Comparison of ENCODE assay signal across 2 cellular contexts in genomic region chr6:157906537-157907061, GRCh38.
TF ChIP-seq lines count a peak whose summit lies in the region.

No MANE protein-coding gene starts in this region.

TF ChIP-seq in HepG2, 621 proteins besides CTCF, POLR2A, EP300 and RAD21:
- TF ChIP-seq ZNF44 (CRISPR knock-in tag; IDR thresholded peaks at IDR 0.05), result no peak
- TF ChIP-seq ZNF891 (CRISPR knock-in tag; IDR thresholded peaks at IDR 0.05), result no peak
- no peak for TF ChIP-seq YY1 (IDR thresholded peaks at IDR 0.05; ENCODE audit: insufficient read depth, insufficient replicate concordance, low read depth, low read length)
- TF ChIP-seq ATF5 (CRISPR knock-in tag; IDR thresholded peaks at IDR 0.05; ENCODE audit: low read depth), result no peak
- TF ChIP-seq ZHX2 (IDR thresholded peaks at IDR 0.05; ENCODE audit: low read depth), result no peak
- no peak for TF ChIP-seq ZHX2 (CRISPR knock-in tag; IDR thresholded peaks at IDR 0.05; ENCODE audit: borderline replicate concordance)
- TF ChIP-seq ZNF367 (CRISPR knock-in tag; IDR thresholded peaks at IDR 0.05; ENCODE audit: borderline replicate concordance), result no peak
- no peak for TF ChIP-seq IRF2 (CRISPR knock-in tag; IDR thresholded peaks at IDR 0.05)
- TF ChIP-seq ZNF691 (CRISPR knock-in tag; IDR thresholded peaks at IDR 0.05; ENCODE audit: borderline replicate concordance, low read depth), result no peak
- TF ChIP-seq KAT7 (CRISPR knock-in tag; IDR thresholded peaks at IDR 0.05; ENCODE audit: borderline replicate concordance), result no peak
- no peak for TF ChIP-seq KDM1A (CRISPR knock-in tag; IDR thresholded peaks at IDR 0.05)
- no peak for TF ChIP-seq RBM22 (optimal IDR thresholded peaks at IDR 0.05; ENCODE audit: low read length)
- no peak for TF ChIP-seq REPIN1 (CRISPR knock-in tag; IDR thresholded peaks at IDR 0.05; ENCODE audit: borderline replicate concordance, low read depth)
- TF ChIP-seq FOXJ3 (CRISPR knock-in tag; IDR thresholded peaks at IDR 0.05; ENCODE audit: borderline replicate concordance), result no peak
- TF ChIP-seq SRSF4 (IDR thresholded peaks at IDR 0.05; ENCODE audit: low read depth, low read length, poor library complexity, severe bottlenecking), result no peak

TF ChIP-seq in endothelial cell of umbilical vein, 7 proteins besides CTCF, POLR2A, EP300 and RAD21:
- no peak for TF ChIP-seq POLR2AphosphoS5 (IDR thresholded peaks at IDR 0.05; ENCODE audit: insufficient read depth, low read depth, low read length)
